29 cellular contexts compared by ENCODE assay signal in genomic region chr10:121127151-121127906, GRCh38.
"Had no signal": no experiment of that assay in that cellular context is flagged by ENCODE, and none has a peak within 500 bp of the region (broad histone marks: within the 10 kb centered on the region; RNA-seq: fewer than 3 reads in every experiment).

No MANE protein-coding gene starts in this region.

- H3K9me3 Mint-ChIP-seq: activated CD4-positive, alpha-beta memory T cell treated with anti-CD3 and anti-CD28 coated beads for 36 hours; activated CD4-positive, alpha-beta T cell treated with anti-CD3 and anti-CD28 coated beads, Interleukin-2, amount 10 ng/mL, durations not matched to agents 24 days and 14 days; activated naive CD4-positive, alpha-beta T cell treated with anti-CD3 and anti-CD28 coated beads for 36 hours; activated naive CD8-positive, alpha-beta T cell treated with anti-CD3 and anti-CD28 coated beads for 36 hours; activated T-helper 1 cell treated with anti-CD3 and anti-CD28 coated beads, Interleukin-12 subunit alpha, Interleukin-12 subunit beta, Interleukin-2, Interleukin-4 antibody, amounts not matched to agents 30 ng/mL and 10 ng/mL and 1 ng/mL, durations not matched to agents 14 hours and 24 hours and 36 hours had no signal

- ATAC-seq: gastroesophageal sphincter; left colon; naive thymus-derived CD4-positive, alpha-beta T cell; right cardiac atrium had no signal

- H3K27ac Mint-ChIP-seq: activated CD4-positive, alpha-beta memory T cell treated with anti-CD3 and anti-CD28 coated beads for 36 hours; activated CD4-positive, alpha-beta T cell treated with anti-CD3 and anti-CD28 coated beads, Interleukin-2, amount 10 ng/mL, durations not matched to agents 24 days and 14 days; activated naive CD4-positive, alpha-beta T cell treated with anti-CD3 and anti-CD28 coated beads for 36 hours; activated naive CD8-positive, alpha-beta T cell treated with anti-CD3 and anti-CD28 coated beads for 36 hours; activated T-helper 1 cell treated with anti-CD3 and anti-CD28 coated beads, Interleukin-12 subunit alpha, Interleukin-12 subunit beta, Interleukin-2, Interleukin-4 antibody, amounts not matched to agents 30 ng/mL and 10 ng/mL and 1 ng/mL, durations not matched to agents 14 hours and 24 hours and 36 hours; brain; naive thymus-derived CD4-positive, alpha-beta T cell had no signal

- H3K4me1 Mint-ChIP-seq: activated CD4-positive, alpha-beta T cell treated with anti-CD3 and anti-CD28 coated beads, Interleukin-2, amount 10 ng/mL, durations not matched to agents 24 days and 14 days; activated naive CD8-positive, alpha-beta T cell treated with anti-CD3 and anti-CD28 coated beads for 36 hours; naive thymus-derived CD4-positive, alpha-beta T cell had no signal

- H3K27me3 ChIP-seq: ascending aorta, dorsolateral prefrontal cortex, gastroesophageal sphincter, tibial nerve had no signal

- H3K79me2 ChIP-seq: parathyroid adenoma had no signal

- H3K9ac ChIP-seq: parathyroid adenoma had no signal

- H3K27ac ChIP-seq: ascending aorta, coronary artery, dorsolateral prefrontal cortex, gastroesophageal sphincter, lower lobe of right lung, parathyroid adenoma, skin epidermis, tibial nerve had no signal

- H3K4me3 ChIP-seq: ascending aorta, coronary artery, dorsolateral prefrontal cortex, gastroesophageal sphincter, lower lobe of right lung, skin epidermis, tibial nerve had no signal

- H2AFZ ChIP-seq: parathyroid adenoma had no signal

- H3K27me3 Mint-ChIP-seq: activated CD4-positive, alpha-beta memory T cell treated with anti-CD3 and anti-CD28 coated beads for 36 hours; activated CD4-positive, alpha-beta T cell treated with anti-CD3 and anti-CD28 coated beads, Interleukin-2, amount 10 ng/mL, durations not matched to agents 24 days and 14 days; activated naive CD8-positive, alpha-beta T cell treated with anti-CD3 and anti-CD28 coated beads for 36 hours had no signal

- H3K9me3 ChIP-seq: ascending aorta, gastroesophageal sphincter, lower lobe of right lung had no signal

- H3K36me3 Mint-ChIP-seq: activated CD4-positive, alpha-beta memory T cell treated with anti-CD3 and anti-CD28 coated beads for 36 hours; activated naive CD8-positive, alpha-beta T cell treated with anti-CD3 and anti-CD28 coated beads for 36 hours; brain; naive thymus-derived CD4-positive, alpha-beta T cell had no signal

- H3K4me3 Mint-ChIP-seq: activated CD4-positive, alpha-beta memory T cell treated with anti-CD3 and anti-CD28 coated beads for 36 hours; activated CD4-positive, alpha-beta T cell treated with anti-CD3 and anti-CD28 coated beads, Interleukin-2, amount 10 ng/mL, durations not matched to agents 24 days and 14 days; activated naive CD4-positive, alpha-beta T cell treated with anti-CD3 and anti-CD28 coated beads for 36 hours; activated naive CD8-positive, alpha-beta T cell treated with anti-CD3 and anti-CD28 coated beads for 36 hours; activated T-helper 1 cell treated with anti-CD3 and anti-CD28 coated beads, Interleukin-12 subunit alpha, Interleukin-12 subunit beta, Interleukin-2, Interleukin-4 antibody, amounts not matched to agents 30 ng/mL and 10 ng/mL and 1 ng/mL, durations not matched to agents 14 hours and 24 hours and 36 hours; brain; naive thymus-derived CD4-positive, alpha-beta T cell; neural crest cell had no signal

- DNase-seq: activated CD4-positive, alpha-beta memory T cell treated with anti-CD3 and anti-CD28 coated beads for 36 hours; activated CD4-positive, alpha-beta T cell treated with anti-CD3 and anti-CD28 coated beads, Interleukin-2, amount 10 ng/mL, durations not matched to agents 24 days and 14 days; activated CD4-positive, CD25-positive, alpha-beta regulatory T cell treated with anti-CD3 and anti-CD28 coated beads, Interleukin-2, amount 50 U/mL, for 72 hours; activated CD8-positive, alpha-beta memory T cell treated with anti-CD3 and anti-CD28 coated beads, Interleukin-2, amount 50 U/mL, for 4 hours; activated effector memory CD4-positive, alpha-beta T cell treated with anti-CD3 and anti-CD28 coated beads, Interleukin-2, amount 50 U/mL, for 16 hours; activated naive CD4-positive, alpha-beta T cell treated with anti-CD3 and anti-CD28 coated beads for 36 hours; activated naive CD8-positive, alpha-beta T cell treated with anti-CD3 and anti-CD28 coated beads for 36 hours; activated T-cell treated with anti-CD3 and anti-CD28 coated beads, Interleukin-2, amount 50 U/mL, for 1 hour; dorsolateral prefrontal cortex; effector memory CD4-positive, alpha-beta T cell; hippocampal formation; kidney; left colon; lower lobe of right lung; naive thymus-derived CD4-positive, alpha-beta T cell; occipital lobe; right cardiac atrium; stimulated activated CD4-positive, alpha-beta T cell treated with anti-CD3 and anti-CD28 coated beads, Interleukin-1b, Interleukin-23, amount 100 ng/mL, for 48 hours; stimulated activated naive CD4-positive, alpha-beta T cell; T-helper 2 cell had no signal

- H3K36me3 ChIP-seq: ascending aorta, gastroesophageal sphincter, lower lobe of right lung, tibial nerve had no signal

- H3K4me1 ChIP-seq: ascending aorta, gastroesophageal sphincter, lower lobe of right lung, parathyroid adenoma, tibial nerve had no signal
